Comparison of ENCODE assay signal across 8 cellular contexts in the genomic region with DNA sequence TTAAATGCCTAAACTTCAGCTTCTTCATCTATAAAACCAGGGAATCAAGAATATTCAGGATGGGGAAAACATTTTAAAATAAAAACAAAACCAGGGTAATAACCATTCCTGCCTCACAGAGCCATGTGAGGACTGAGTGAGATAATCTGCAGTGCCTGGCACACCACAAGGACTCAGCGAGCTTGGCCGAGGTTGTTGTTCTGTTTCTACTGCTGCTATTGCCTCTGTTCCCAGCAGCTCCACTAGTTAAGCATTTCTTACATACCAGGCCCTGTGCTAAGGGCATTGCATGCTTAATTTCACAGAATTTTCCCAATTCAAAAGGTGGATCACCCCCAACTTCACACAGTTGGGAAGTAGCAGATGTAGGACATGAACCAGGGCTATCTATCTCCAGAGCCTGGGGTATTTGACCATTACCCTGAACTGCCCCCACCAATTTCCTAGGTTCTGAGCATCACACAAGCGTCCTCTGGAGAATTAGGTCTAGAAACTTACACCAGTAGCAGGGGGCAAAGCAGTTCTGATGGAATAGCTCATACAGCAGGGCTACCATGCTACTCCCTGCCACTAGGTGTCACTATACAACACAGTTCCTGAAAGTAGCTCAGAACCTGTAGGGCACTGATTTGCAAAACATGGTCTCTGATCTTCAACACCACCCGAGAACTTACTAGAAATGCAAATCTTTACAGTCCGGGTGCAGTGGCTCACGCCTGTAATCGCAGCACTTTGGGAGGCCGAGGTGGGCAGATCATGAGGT.
DNase-seq lines count a peak whose midpoint lies in the region; ATAC-seq and TF ChIP-seq lines count a peak whose summit lies in the region.

No MANE protein-coding gene starts in this region.

- CTCF ChIA-PET in A673 (lab: Charles Lee), result interaction anchor here (0.5 to 1.3 kb wide), 4 partner anchors 11 to 209 kb away, joined by 3 to 5 read pairs (median 4); no protein-coding TSS in a partner anchor

- in situ Hi-C loops in HAP-1 (cut with MboI; ENCODE audit: low sequenced_read_pairs), result no loop called here

- peaks cover 29% of the 10 kb centered on the region for H3K36me3 ChIP-seq in A673 (ENCODE audit: insufficient read depth, low read length, poor library complexity, severe bottlenecking)
- peaks cover 67% of the 10 kb centered on the region for H3K36me3 ChIP-seq in upper lobe of right lung
- peaks cover 44% of the 10 kb centered on the region for H3K36me3 ChIP-seq in HAP-1 (replicated peaks)

- no peaks in the 10 kb centered on the region for H3K4me1 ChIP-seq in A673 (ENCODE audit: insufficient read depth, low read length, poor library complexity, severe bottlenecking)
- H3K4me1 ChIP-seq in upper lobe of right lung, result peaks cover 41% of the 10 kb centered on the region
- peaks cover 3% of the 10 kb centered on the region; the same call in 1 of the 2 replicates for H3K4me1 ChIP-seq in HAP-1

- H3K4me3 ChIP-seq in A673 (ENCODE audit: low read depth, low read length, poor library complexity, severe bottlenecking) (no peak overlapping the region), WI38 (ENCODE audit: low read depth, low read length) (no peak overlapping the region), upper lobe of right lung (no peak overlapping the region), HAP-1 (no peak overlapping the region)

- BruUV-seq in A673 (replicated peaks; lab: Mats Ljungman, UMichigan), result no TSS peak

- DNase-seq in A673 (ENCODE audit: low spot score) (peak; percentile 60), left ventricle myocardium superior (no peak), upper lobe of right lung (no peak), inferior parietal cortex (ENCODE audit: extremely low spot score) (no peak), HAP-1 (ENCODE audit: low spot score in 2 of 2) (no peak)

- H3K9me3 ChIP-seq in A673 (ENCODE audit: low read depth, low read length, poor library complexity, severe bottlenecking) (peaks cover 14% of the 10 kb centered on the region), upper lobe of right lung (no peaks in the 10 kb centered on the region), HAP-1 (peaks cover 20% of the 10 kb centered on the region)

- TF ChIP-seq CTCF in A673 (conservative IDR thresholded peaks at IDR 0.05; ENCODE audit: low read depth, low read length), result peak; percentile 57
- peak; percentile 64 for TF ChIP-seq CTCF in GM12874 (IDR thresholded peaks at IDR 0.05; ENCODE audit: insufficient read depth, low read depth, low read length)
- TF ChIP-seq CTCF in WI38 (IDR thresholded peaks at IDR 0.05; ENCODE audit: low read depth, low read length), result peak; percentile 61
- peak; percentile 71 for TF ChIP-seq CTCF in upper lobe of right lung (IDR thresholded peaks at IDR 0.05)

- intact Hi-C loops in A673 (cut with micrococcal nuclease; ENCODE audit: unreplicated experiment), result no loop called here
- intact Hi-C loops in left ventricle myocardium superior (cut with micrococcal nuclease), result no loop called here
- intact Hi-C loops in upper lobe of right lung (cut with DNase I), result no loop called here

- POLR2A ChIA-PET in A673 (lab: Charles Lee; ENCODE audit: low non-redundant PET), result no interaction called here

- ATAC-seq in left ventricle myocardium superior, result peak; percentile 61
- ATAC-seq in upper lobe of right lung, result peak; percentile 54
- no peak for ATAC-seq in GM21390 (IDR thresholded peaks at IDR 0.05; ENCODE audit: unreplicated experiment)

- no peak overlapping the region for H3K27ac ChIP-seq in A673 (ENCODE audit: low read depth, low read length, poor library complexity, severe bottlenecking)
- peak overlapping the region; percentile 55 for H3K27ac ChIP-seq in upper lobe of right lung

- H3K27me3 ChIP-seq in A673 (replicated peaks; ENCODE audit: insufficient read depth, low read depth, low read length, poor library complexity), result no peaks in the 10 kb centered on the region
- H3K27me3 ChIP-seq in upper lobe of right lung, result no peaks in the 10 kb centered on the region
- no peaks in the 10 kb centered on the region for H3K27me3 ChIP-seq in HAP-1 (ENCODE audit: low read depth)
